18 cellular contexts compared by ENCODE assay signal in the genomic region with DNA sequence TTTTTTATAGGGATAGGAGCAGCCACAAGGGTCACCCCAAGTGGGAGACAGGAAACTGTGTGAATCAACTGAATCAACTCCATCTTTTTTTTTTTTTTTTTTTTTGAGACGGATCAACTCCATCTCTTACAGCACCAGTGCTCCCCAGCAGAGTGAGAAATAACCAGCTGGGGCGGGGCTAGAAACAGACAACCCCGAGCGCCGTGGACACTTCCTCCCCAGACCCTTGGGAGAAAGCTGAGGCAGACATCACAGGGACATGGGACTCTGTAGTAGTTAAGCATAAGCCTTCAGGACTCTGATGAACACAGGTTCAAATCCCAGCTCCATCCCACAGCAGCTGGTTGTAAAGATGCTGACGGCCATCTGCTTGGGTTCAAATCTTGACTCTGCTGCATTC.
DNase-seq lines count a peak whose midpoint lies in the region; ATAC-seq and TF ChIP-seq lines count a peak whose summit lies in the region.
"Had no signal": no experiment of that assay in that cellular context is flagged by ENCODE, and none has a peak within 500 bp of the region (broad histone marks: within the 10 kb centered on the region; RNA-seq: fewer than 3 reads in every experiment).

No MANE protein-coding gene starts in this region.

- WGBS in IMR-90 (ENCODE audit: extremely low coverage in 2 of 2, insufficient read length in 1 of 2), 2 experiments, result no CpG with 5 or more reads among the region's 6 CpGs

- peak overlapping the region; percentile 6 for H4K5ac ChIP-seq in IMR-90 (ENCODE audit: low read depth, low read length)

- H3K14ac ChIP-seq in IMR-90 (replicated peaks; ENCODE audit: low read depth, low read length), result peak overlapping the region; percentile 59

- H4K20me1 ChIP-seq in IMR-90 (ENCODE audit: insufficient read depth, low read length) (no peaks in the 10 kb centered on the region; the same call in none of the 2 replicates), MM.1S (ENCODE audit: insufficient read depth, low read length) (no peaks in the 10 kb centered on the region)

- H3K4me2 ChIP-seq in IMR-90 (ENCODE audit: low read depth, low read length) (no peak overlapping the region; the same call in 1 of the 2 replicates), MM.1S (ENCODE audit: low read depth, low read length) (no peak overlapping the region)

- H3K9ac ChIP-seq in IMR-90 (ENCODE audit: low read depth, low read length) (peak overlapping the region; percentile 49), MM.1S (ENCODE audit: low read length) (no peak overlapping the region)
- H3K9ac ChIP-seq: parathyroid adenoma had no signal

- H3K79me1 ChIP-seq in IMR-90 (ENCODE audit: low read depth in 1 of 2, low read length in 2 of 2), result peaks cover 12 to 48% of the 10 kb centered on the region in 2 experiments

- peak overlapping the region; percentile 53 to 74 for H4K8ac ChIP-seq in IMR-90 (ENCODE audit: low read depth in 2 of 2, low read length in 2 of 2)

- peak overlapping the region; percentile 71 for H3K18ac ChIP-seq in IMR-90 (ENCODE audit: low read depth, low read length)

- H2BK5ac ChIP-seq in IMR-90 (ENCODE audit: low read depth, low read length, poor library complexity, severe bottlenecking), result peak overlapping the region; percentile 83

- peak overlapping the region; percentile 67; the same call in 2 of the 3 replicates for H2BK15ac ChIP-seq in IMR-90 (ENCODE audit: low read depth, low read length)

- H3K4me3 ChIP-seq in IMR-90 (ENCODE audit: insufficient read depth, low read depth, low read length) (no peak overlapping the region), dorsolateral prefrontal cortex (no peak overlapping the region), muscle layer of duodenum (ENCODE audit: low read depth in 1 of 2, low read length in 2 of 2) (no peak overlapping the region), thoracic aorta (no peak overlapping the region), MM.1S (ENCODE audit: low read length) (no peak overlapping the region)
- H3K4me3 ChIP-seq: GM12878 had no signal

- TF ChIP-seq CTCF in IMR-90 (conservative IDR thresholded peaks at IDR 0.05; ENCODE audit: low read depth, low read length), result no peak
- TF ChIP-seq CTCF in dorsolateral prefrontal cortex (IDR thresholded peaks at IDR 0.05 in 54 of 56, conservative IDR thresholded peaks at IDR 0.05 in 2 of 56; ENCODE audit: low read depth in 1 of 56, partially characterized antibody in 56 of 56), result no peak
- no peak for TF ChIP-seq CTCF in thoracic aorta (IDR thresholded peaks at IDR 0.05)
- no peak for TF ChIP-seq CTCF in MM.1S (IDR thresholded peaks at IDR 0.05; ENCODE audit: low read length)

- TF ChIP-seq POLR2A in IMR-90 (IDR thresholded peaks at IDR 0.05; ENCODE audit: low read depth, low read length), result no peak

- ATAC-seq in IMR-90 (ENCODE audit: low read depth), result no peak
- no peak for ATAC-seq in thoracic aorta (ENCODE audit: insufficient number of reproducible peaks, low FRiP score, low read depth)
- ATAC-seq in GM18519 (IDR thresholded peaks at IDR 0.05; ENCODE audit: low FRiP score, unreplicated experiment), result no peak
- ATAC-seq: activated T-cell treated with anti-CD3 and anti-CD28 coated beads, Interleukin-2, amount 50 U/mL, for 4 hours; GM12878 had no signal

- H3K27ac ChIP-seq in IMR-90 (ENCODE audit: insufficient read depth, low read length), result peak overlapping the region; percentile 96
- H3K27ac ChIP-seq in dorsolateral prefrontal cortex, result peak overlapping the region in 49 of 59 donors; percentile 17 to 83 (median 67)
- H3K27ac ChIP-seq in muscle layer of duodenum (ENCODE audit: low read length), result peak overlapping the region; percentile 88
- peak overlapping the region; percentile 80 to 85 for H3K27ac ChIP-seq in thoracic aorta
- H3K27ac ChIP-seq in MM.1S (ENCODE audit: low read length), result no peak overlapping the region

- peak overlapping the region; percentile 65 for H2BK120ac ChIP-seq in IMR-90 (ENCODE audit: low read depth, low read length)

- H3F3A ChIP-seq in MM.1S (ENCODE audit: insufficient read depth, low read length), result no peaks in the 10 kb centered on the region

- peaks cover 20% of the 10 kb centered on the region for H3K9me1 ChIP-seq in IMR-90 (ENCODE audit: insufficient read depth, low read length)

- CTCF ChIA-PET in IMR-90 (lab: Yijun Ruan, JAX), result no interaction called here

- peak overlapping the region; percentile 88 for H3K4ac ChIP-seq in IMR-90 (ENCODE audit: low read depth, low read length)

- peak overlapping the region; percentile 27 for H2BK20ac ChIP-seq in IMR-90 (ENCODE audit: low read depth, low read length)

- intact Hi-C loops in IMR-90 (cut with micrococcal nuclease) (loop anchor here (1.0 to 5.0 kb wide), 5 partner anchors 72 to 332 kb away; no protein-coding TSS in a partner anchor), dorsolateral prefrontal cortex (cut with DNase I) (no loop called here)

- peak overlapping the region; percentile 49; the same call in 1 of the 2 replicates for H3K23ac ChIP-seq in IMR-90 (ENCODE audit: low read depth, low read length)

- in situ Hi-C loops in IMR-90 (cut with MboI; ENCODE audit: low sequenced_read_pairs), result no loop called here

- no peak for DNase-seq in IMR-90
- no peak for DNase-seq in dorsolateral prefrontal cortex
- DNase-seq in thoracic aorta (ENCODE audit: low spot score), result no peak
- DNase-seq in germinal center (ENCODE audit: low spot score), result no peak
- DNase-seq in MM.1S, result no peak
- DNase-seq in RPMI8226, result no peak
- DNase-seq: activated CD4-positive, alpha-beta memory T cell treated with anti-CD3 and anti-CD28 coated beads for 36 hours; activated T-cell treated with anti-CD3 and anti-CD28 coated beads, Interleukin-2, amount 50 U/mL, for 4 hours; Calu3; midbrain; NCI-H1092; NCI-H748 treated with DMSO at 0.1 percent for 48 hours; stimulated activated naive CD4-positive, alpha-beta T cell; SW 1271 had no signal

- H3K4me1 ChIP-seq in IMR-90 (ENCODE audit: control insufficient read depth, insufficient read depth, low read length) (peaks cover 18% of the 10 kb centered on the region), muscle layer of duodenum (ENCODE audit: control insufficient read depth in 1 of 2, insufficient read depth in 2 of 2, low read length in 2 of 2) (peaks cover 12 to 35% of the 10 kb centered on the region in 2 donors), thoracic aorta (ENCODE audit: control insufficient read depth in 1 of 2, low read depth in 2 of 2) (peaks cover 12 to 27% of the 10 kb centered on the region in 2 donors), MM.1S (ENCODE audit: low read length) (no peaks in the 10 kb centered on the region)
- H3K4me1 ChIP-seq: parathyroid adenoma had no signal

- H3K9me2 ChIP-seq in MM.1S (replicated peaks; ENCODE audit: insufficient read depth, low read length), result no peaks in the 10 kb centered on the region

- dilution Hi-C loops in IMR-90 (cut with HindIII; ENCODE audit: low sequenced_read_pairs, unreplicated experiment), result no loop called here

- H3K36me3 ChIP-seq in IMR-90 (ENCODE audit: control insufficient read depth, insufficient read depth, low read length) (peaks cover 41% of the 10 kb centered on the region), muscle layer of duodenum (ENCODE audit: control insufficient read depth in 1 of 2, insufficient read depth in 2 of 2, low read length in 2 of 2) (peaks cover 14 to 23% of the 10 kb centered on the region in 2 donors), thoracic aorta (peaks cover 18% of the 10 kb centered on the region), MM.1S (replicated peaks; ENCODE audit: insufficient read depth, low read length) (no peaks in the 10 kb centered on the region)

- H2AK9ac ChIP-seq in IMR-90 (replicated peaks; ENCODE audit: low read depth, low read length, poor library complexity), result peak overlapping the region; percentile 67

- peak overlapping the region; percentile 89 for H4K91ac ChIP-seq in IMR-90 (ENCODE audit: insufficient read depth, low read depth, low read length)

- H3K56ac ChIP-seq in IMR-90 (ENCODE audit: extremely low read depth, insufficient read depth, low read length), result no peak overlapping the region

- H3K9me3 ChIP-seq in IMR-90 (ENCODE audit: control insufficient read depth, insufficient read depth, low read length), result no peaks in the 10 kb centered on the region
- no peaks in the 10 kb centered on the region for H3K9me3 ChIP-seq in muscle layer of duodenum (ENCODE audit: control insufficient read depth in 1 of 2, low read length in 2 of 2)
- no peaks in the 10 kb centered on the region for H3K9me3 ChIP-seq in thoracic aorta
- H3K9me3 ChIP-seq in MM.1S (replicated peaks; ENCODE audit: insufficient read depth, low read length), result no peaks in the 10 kb centered on the region

- BruUV-seq in IMR-90 (replicated peaks; lab: Mats Ljungman, UMichigan), result no TSS peak

- no peaks in the 10 kb centered on the region for H3K79me2 ChIP-seq in MM.1S (ENCODE audit: low read length)
- H3K79me2 ChIP-seq: parathyroid adenoma had no signal

- no peak for TF ChIP-seq RAD21 in IMR-90 (IDR thresholded peaks at IDR 0.05; ENCODE audit: low read length)

- no peaks in the 10 kb centered on the region for H3K27me3 ChIP-seq in IMR-90 (ENCODE audit: control insufficient read depth, insufficient read depth, low read length)
- H3K27me3 ChIP-seq in dorsolateral prefrontal cortex, result no peaks in the 10 kb centered on the region
- H3K27me3 ChIP-seq in muscle layer of duodenum (ENCODE audit: low read depth, low read length), result no peaks in the 10 kb centered on the region
- H3K27me3 ChIP-seq in thoracic aorta (replicated peaks; ENCODE audit: insufficient read depth), result no peaks in the 10 kb centered on the region
- no peaks in the 10 kb centered on the region for H3K27me3 ChIP-seq in MM.1S (replicated peaks; ENCODE audit: insufficient read depth, low read length)

- no peak overlapping the region for H2AFZ ChIP-seq in IMR-90 (replicated peaks; ENCODE audit: low read length, poor library complexity)
- no peak overlapping the region for H2AFZ ChIP-seq in MM.1S (ENCODE audit: low read length)
- H2AFZ ChIP-seq: parathyroid adenoma had no signal

- peak overlapping the region; percentile 75; the same call in 1 of the 2 replicates for H2AK5ac ChIP-seq in IMR-90 (ENCODE audit: low read depth, low read length)

- POLR2A ChIA-PET in IMR-90 (lab: Charles Lee; ENCODE audit: unreplicated experiment), result no interaction called here

TF ChIP-seq in IMR-90, 13 proteins besides CTCF, POLR2A, EP300 and RAD21 (continues in another document):
- no peak for TF ChIP-seq RCOR1 (IDR thresholded peaks at IDR 0.05; ENCODE audit: insufficient replicate concordance, low read length)
- TF ChIP-seq BHLHE40 (IDR thresholded peaks at IDR 0.05; ENCODE audit: low read depth, low read length), result no peak
- TF ChIP-seq NFE2L2 (IDR thresholded peaks at IDR 0.05; ENCODE audit: low read depth, low read length), result no peak
- no peak for TF ChIP-seq MXI1 (IDR thresholded peaks at IDR 0.05; ENCODE audit: borderline replicate concordance, low read depth, low read length)
- no peak for TF ChIP-seq CHD1 (IDR thresholded peaks at IDR 0.05; ENCODE audit: low read depth, low read length)
- TF ChIP-seq SMC3 (IDR thresholded peaks at IDR 0.05; ENCODE audit: low read depth, low read length), result no peak
- no peak for TF ChIP-seq FOS (IDR thresholded peaks at IDR 0.05; ENCODE audit: low read depth, low read length)
